Comparison of ENCODE assay signal across 8 cellular contexts in the genomic region with DNA sequence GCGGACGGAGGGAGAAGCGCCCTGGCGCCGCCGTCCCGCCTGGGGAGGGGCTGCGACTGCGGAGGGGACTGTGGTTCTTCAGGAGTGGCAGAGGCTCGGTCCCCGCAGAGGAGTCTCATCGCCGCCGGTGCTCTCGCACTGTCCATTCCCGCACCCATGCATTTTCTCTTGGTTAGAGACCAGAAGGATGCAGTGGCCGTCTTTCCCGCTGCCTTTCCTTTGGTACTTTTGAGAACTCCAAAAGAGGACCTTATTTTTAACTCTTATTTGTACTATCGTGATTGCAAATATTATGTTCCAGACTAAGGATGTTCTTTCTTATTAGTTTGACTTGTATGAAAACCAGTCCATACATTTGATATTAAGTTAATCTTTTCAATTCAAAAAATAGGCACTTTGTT. TPM values are rescaled to one million over a fixed set of nuclear protein-coding genes. Genes with fewer than 3 reads are reported as not detected.
A peak's percentile ranks its signal among the peaks of the same experiment; 100 is the strongest.
DNase-seq lines count a peak whose midpoint lies in the region; ATAC-seq and TF ChIP-seq lines count a peak whose summit lies in the region.

No MANE protein-coding gene starts in this region.

- ATAC-seq in GM19455 (IDR thresholded peaks at IDR 0.05; ENCODE audit: unreplicated experiment) = peak; percentile 61

- H3K4me1 ChIP-seq in HUES6 (ENCODE audit: control insufficient read depth, insufficient read depth, low read length) (no peaks in the 10 kb centered on the region), breast epithelium (no peaks in the 10 kb centered on the region)

- no peaks in the 10 kb centered on the region for H3K9me3 ChIP-seq in HUES6 (ENCODE audit: control insufficient read depth, insufficient read depth, low read depth, low read length)
- H3K9me3 ChIP-seq in breast epithelium = no peaks in the 10 kb centered on the region

- no peaks in the 10 kb centered on the region for H3K27me3 ChIP-seq in HUES6 (ENCODE audit: control insufficient read depth, insufficient read depth, low read length)
- no peaks in the 10 kb centered on the region for H3K27me3 ChIP-seq in breast epithelium
- no peaks in the 10 kb centered on the region for H3K27me3 ChIP-seq in kidney epithelial cell (ENCODE audit: control insufficient read depth, insufficient read depth, low read length)

- TF ChIP-seq CTCF in breast epithelium (IDR thresholded peaks at IDR 0.05) = no peak
- no peak for TF ChIP-seq CTCF in kidney epithelial cell (IDR thresholded peaks at IDR 0.05; ENCODE audit: insufficient read depth, low read length, poor library complexity, severe bottlenecking)

- DNase-seq in DMS53 (lab: John Stamatoyannopoulos, UW) (peak; percentile 82), SHP77 treated with DMSO at 0.1 percent for 48 hours (lab: John Stamatoyannopoulos, UW) (peak; percentile 64), breast epithelium (ENCODE audit: low spot score in 2 of 2) (peak; percentile 32 to 66), kidney epithelial cell (ENCODE audit: low read depth) (no peak), UCSD-AML1 (lab: John Stamatoyannopoulos, UW; ENCODE audit: unreplicated experiment) (no peak)
- DNase-seq in stimulated activated CD4-positive, alpha-beta T cell treated with anti-CD3 and anti-CD28 coated beads, Interleukin-15, amount 100 ng/mL, for 24 hours = peak; percentile 72

- H3K4me3 ChIP-seq in HUES6 (ENCODE audit: low read depth, low read length) (peak overlapping the region; percentile 78), breast epithelium (peak overlapping the region; percentile 83 to 97 (median 97)), kidney epithelial cell (ENCODE audit: low read depth, low read length) (peak overlapping the region; percentile 90)

- intact Hi-C loops in breast epithelium (cut with DNase I; ENCODE audit: low total_unique reads) = loop anchor here (5.0 kb wide), 2 partner anchors 376 to 1171 kb away; partner anchors contain the start of gene JMY

- H3K9ac ChIP-seq in HUES6 (ENCODE audit: low read length) = peak overlapping the region; percentile 83

- H3K36me3 ChIP-seq in HUES6 (ENCODE audit: control insufficient read depth, insufficient read depth, low read length) = peaks cover 3% of the 10 kb centered on the region
- no peaks in the 10 kb centered on the region for H3K36me3 ChIP-seq in breast epithelium
- H3K36me3 ChIP-seq in kidney epithelial cell (ENCODE audit: control insufficient read depth, insufficient read depth, low read length) = no peaks in the 10 kb centered on the region

- H3K27ac ChIP-seq in HUES6 (ENCODE audit: low read depth, low read length) (peak overlapping the region; percentile 73; the same call in 1 of the 2 replicates), breast epithelium (peak overlapping the region; percentile 96 to 99)

- no peak for TF ChIP-seq POLR2A in breast epithelium (IDR thresholded peaks at IDR 0.05)

RNA-seq across cellular contexts. Expression of gene ZFYVE16, which starts 0.6 kb away (rescaled TPM):
- 10 to 100 TPM; 28.0 to 61.9 (median 50.5) TPM for total RNA-seq in breast epithelium
- total RNA-seq in kidney epithelial cell = 21.8 and 26.0 TPM in 2 replicates

Comparison
In these comparisons a context has a peak if more than half of its experiments do, and no peak if none do; other contexts are left out.
1. DNase-seq: peak in DMS53 (single experiment), SHP77 treated with DMSO at 0.1 percent for 48 hours (single experiment), breast epithelium (2 of 2) and stimulated activated CD4-positive, alpha-beta T cell treated with anti-CD3 and anti-CD28 coated beads, Interleukin-15, amount 100 ng/mL, for 24 hours (single experiment); none in kidney epithelial cell (single experiment) and UCSD-AML1 (single experiment).
2. Peak in every context shown above with its lines, with median percentiles within 50 percentile points of each other: H3K4me3 ChIP-seq.